ENCODE assay signal across 9 cellular contexts in the genomic region with DNA sequence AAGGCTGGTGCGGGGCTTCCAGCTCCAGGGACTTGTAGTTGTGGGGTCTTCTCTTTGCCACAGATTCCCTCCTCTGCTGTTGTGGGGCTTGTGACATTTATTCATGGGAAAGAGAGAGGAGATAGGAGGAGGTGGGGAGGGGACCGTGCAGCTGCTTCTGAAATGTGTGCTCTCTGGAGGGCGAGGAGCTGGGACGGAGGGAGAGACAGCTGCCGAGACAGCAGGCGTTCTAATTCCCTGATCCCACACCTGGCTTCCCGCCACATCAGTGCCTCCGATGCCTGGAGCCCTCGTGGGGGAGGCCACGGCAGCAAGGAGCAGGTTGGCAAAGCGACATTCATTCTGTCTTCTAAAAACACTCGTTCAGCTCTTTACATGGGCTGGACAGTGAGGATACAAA.
DNase-seq lines count a peak whose midpoint lies in the region; ATAC-seq and TF ChIP-seq lines count a peak whose summit lies in the region.
"Had no signal": no experiment of that assay in that cellular context is flagged by ENCODE, and none has a peak within 500 bp of the region (broad histone marks: within the 10 kb centered on the region; RNA-seq: fewer than 3 reads in every experiment).

No MANE protein-coding gene starts in this region.

- H3K27me3 Mint-ChIP-seq in effector memory CD8-positive, alpha-beta T cell = peaks cover 43 to 53% of the 10 kb centered on the region in 2 donors

- H3K4me3 ChIP-seq in H7 (ENCODE audit: insufficient read depth, low read depth, low read length) (peak overlapping the region; percentile 43; the same call in 1 of the 2 replicates), retinal pigment epithelial cell (ENCODE audit: low read length) (peak overlapping the region; percentile 62), brain microvascular endothelial cell (ENCODE audit: low read depth, low read length) (no peak overlapping the region)

- no peak for DNase-seq in H7
- peak; percentile 16 for DNase-seq in NCI-H82 treated with DMSO at 0.1 percent for 48 hours (lab: John Stamatoyannopoulos, UW; ENCODE audit: unreplicated experiment)
- peak in 38 of 42 donors; percentile 27 to 74 (median 48) for DNase-seq in head of caudate nucleus
- no peak for DNase-seq in retinal pigment epithelial cell (ENCODE audit: low read depth)
- no peak for DNase-seq in effector memory CD8-positive, alpha-beta T cell
- no peak for DNase-seq in brain microvascular endothelial cell
- DNase-seq: T-helper 9 cell had no signal

- H3K4me3 Mint-ChIP-seq in effector memory CD8-positive, alpha-beta T cell = no peak overlapping the region

- H3K27ac Mint-ChIP-seq in effector memory CD8-positive, alpha-beta T cell = peak overlapping the region in 1 of 2 donors; percentile 51

- no peaks in the 10 kb centered on the region for H3K4me1 Mint-ChIP-seq in effector memory CD8-positive, alpha-beta T cell (ENCODE audit: low read depth in 2 of 2)

- ATAC-seq in effector memory CD8-positive, alpha-beta T cell (replicated peaks) = no peak
- ATAC-seq in GM19463 (IDR thresholded peaks at IDR 0.05; ENCODE audit: unreplicated experiment) (no peak), GM19467 (IDR thresholded peaks at IDR 0.05; ENCODE audit: unreplicated experiment) (no peak)

- H3K27me3 ChIP-seq in H7 (ENCODE audit: control insufficient read depth, insufficient read depth, low read length) (peaks cover 12% of the 10 kb centered on the region), brain microvascular endothelial cell (replicated peaks) (peaks cover 4% of the 10 kb centered on the region)

- intact Hi-C loops in head of caudate nucleus (cut with DNase I) = no loop called here

- TF ChIP-seq CTCF in retinal pigment epithelial cell (conservative IDR thresholded peaks at IDR 0.05; ENCODE audit: low read depth, low read length) = no peak
- TF ChIP-seq CTCF in brain microvascular endothelial cell (IDR thresholded peaks at IDR 0.05; ENCODE audit: low read depth, low read length, missing control alignments) = no peak

- in situ Hi-C loops in brain microvascular endothelial cell (cut with HindIII; ENCODE audit: low pct_ligation_motif_present, low sequenced_read_pairs) = no loop called here

- no peaks in the 10 kb centered on the region for H3K9me3 Mint-ChIP-seq in effector memory CD8-positive, alpha-beta T cell

- H3K36me3 Mint-ChIP-seq in effector memory CD8-positive, alpha-beta T cell (ENCODE audit: insufficient read depth) = no peaks in the 10 kb centered on the region

- no peak overlapping the region for H3K27ac ChIP-seq in brain microvascular endothelial cell

- H3K36me3 ChIP-seq in H7 (replicated peaks; ENCODE audit: control insufficient read depth, insufficient read depth, low read length) (no peaks in the 10 kb centered on the region), brain microvascular endothelial cell (replicated peaks) (no peaks in the 10 kb centered on the region)

Comparison
In these comparisons a context has a peak if more than half of its experiments do, and no peak if none do; other contexts are left out.
1. DNase-seq: peak in NCI-H82 treated with DMSO at 0.1 percent for 48 hours (single experiment) and head of caudate nucleus (38 of 42); none in H7 (single experiment), retinal pigment epithelial cell (single experiment), effector memory CD8-positive, alpha-beta T cell (0 of 3) and brain microvascular endothelial cell (single experiment).